ENCODE assay signal across 10 cellular contexts in the genomic region with DNA sequence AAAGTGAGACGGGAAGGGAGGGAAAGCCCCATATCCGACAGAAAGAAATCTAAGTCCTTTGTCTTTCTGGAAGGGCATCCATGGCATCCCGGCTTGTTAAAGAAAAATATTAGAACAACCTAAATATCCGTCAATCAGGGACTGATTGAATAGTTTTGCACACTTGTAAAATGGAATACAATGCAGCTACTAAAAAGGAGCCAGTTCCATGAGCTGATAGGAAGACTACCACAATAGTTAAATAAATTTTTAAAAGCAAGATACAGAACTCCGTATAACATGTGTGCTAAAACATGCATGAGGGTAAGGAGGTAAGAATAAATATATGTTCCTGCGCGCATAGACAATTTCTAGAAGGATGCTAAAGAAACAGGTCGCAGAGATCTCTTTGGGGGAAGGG. TPM values are rescaled to one million over a fixed set of nuclear protein-coding genes. Genes with fewer than 3 reads are reported as not detected.
DNase-seq lines count a peak whose midpoint lies in the region; ATAC-seq, FAIRE-seq and TF ChIP-seq lines count a peak whose summit lies in the region.
"Had no signal": no experiment of that assay in that cellular context is flagged by ENCODE, and none has a peak within 500 bp of the region (broad histone marks: within the 10 kb centered on the region; RNA-seq: fewer than 3 reads in every experiment).

No MANE protein-coding gene starts in this region.

- H3K27ac Mint-ChIP-seq in astrocyte (ENCODE audit: unreplicated experiment), result no peak overlapping the region
- peak overlapping the region in 1 of 6 donors; percentile 75 for H3K27ac Mint-ChIP-seq in naive B cell

- H3K27me3 Mint-ChIP-seq in astrocyte (ENCODE audit: low read depth, unreplicated experiment) (peaks cover 5% of the 10 kb centered on the region), naive B cell (peaks cover 25 to 38% (median 29%) of the 10 kb centered on the region in 3 donors)

- no peak for TF ChIP-seq POLR2A in A549 (IDR thresholded peaks at IDR 0.05; ENCODE audit: low read length)

- FAIRE-seq in A549 (lab: Jason Lieb, UNC) (no peak), astrocyte (lab: Jason Lieb, UNC) (no peak)
- FAIRE-seq: bronchial epithelial cell, islet of Langerhans had no signal

- ATAC-seq in A549 (no peak), naive B cell (ENCODE audit: low read depth in 2 of 2) (no peak)

- H3K4me3 Mint-ChIP-seq in astrocyte (ENCODE audit: unreplicated experiment) (peak overlapping the region; percentile 85), naive B cell (peak overlapping the region in 6 of 8 donors; percentile 77 to 97 (median 85))

- DNase-seq in A549 (ENCODE audit: low read depth in 1 of 2, low spot score in 1 of 2), result no peak
- no peak for DNase-seq in HL-60 (ENCODE audit: low read depth in 1 of 2, low spot score in 1 of 2)
- DNase-seq in astrocyte (ENCODE audit: low read depth), result no peak
- DNase-seq in naive B cell, result no peak
- no peak for DNase-seq in NCI-H524 (lab: John Stamatoyannopoulos, UW)
- no peak for DNase-seq in ecto neural progenitor cell (ENCODE audit: low spot score)
- no peak for DNase-seq in NCI-H510A (lab: John Stamatoyannopoulos, UW)
- no peak for DNase-seq in stimulated activated CD4-positive, alpha-beta T cell treated with anti-CD3 and anti-CD28 coated beads, Interleukin-15, amount 100 ng/mL, for 24 hours

- H3K27me3 ChIP-seq in HL-60 (ENCODE audit: insufficient read depth, poor library complexity, severe bottlenecking) (no peaks in the 10 kb centered on the region), astrocyte (ENCODE audit: insufficient read depth, low read length) (peaks cover 15% of the 10 kb centered on the region)

- POLR2A ChIA-PET in A549 (lab: Yijun Ruan, JAX), result interaction anchor here (1.0 to 1.7 kb wide), 3 partner anchors 9 to 82 kb away, joined by 3 to 7 read pairs (median 4); a partner anchor contains a TSS

- H3K27ac ChIP-seq in A549 (peak overlapping the region; percentile 77 to 86; a peak in 5 of 6 replicates), HL-60 (replicated peaks) (peak overlapping the region; percentile 73), astrocyte (ENCODE audit: low read depth, low read length) (no peak overlapping the region)

- no peaks in the 10 kb centered on the region; the same call in 1 of the 3 replicates for H3K9me3 ChIP-seq in A549
- H3K9me3 ChIP-seq in astrocyte (ENCODE audit: insufficient read depth, low read depth, low read length), result no peaks in the 10 kb centered on the region

- H2AFZ ChIP-seq in astrocyte (ENCODE audit: low read depth, low read length), result peak overlapping the region; percentile 88

- H3K9me3 Mint-ChIP-seq in astrocyte (ENCODE audit: unreplicated experiment) (no peaks in the 10 kb centered on the region), naive B cell (peaks cover 0 to 5% (median 2%) of the 10 kb centered on the region in 7 donors)

- H3K9ac ChIP-seq in astrocyte (ENCODE audit: low read length), result no peak overlapping the region

- CTCF ChIA-PET in A549 (lab: Yijun Ruan, JAX), result interaction anchor here (2.2 kb wide), 1 partner anchor 10 kb away, joined by 17 read pairs; no protein-coding TSS in a partner anchor

- no peaks in the 10 kb centered on the region for H3K79me2 ChIP-seq in astrocyte (ENCODE audit: insufficient read depth, low read length)

- H3K4me2 ChIP-seq in A549 (peak overlapping the region; percentile 76), astrocyte (ENCODE audit: low read length) (peak overlapping the region; percentile 87)

- TF ChIP-seq CTCF in A549 (IDR thresholded peaks at IDR 0.05) (no peak), HL-60 (IDR thresholded peaks at IDR 0.05; ENCODE audit: insufficient read depth, low read length) (no peak), astrocyte (IDR thresholded peaks at IDR 0.05; ENCODE audit: insufficient read depth, low read depth, low read length) (no peak)

- no peaks in the 10 kb centered on the region for H3K36me3 ChIP-seq in astrocyte (ENCODE audit: insufficient read depth, low read length)

- H3K4me3 ChIP-seq in A549 (peak overlapping the region; percentile 46), HL-60 (replicated peaks; ENCODE audit: insufficient read depth, low read length) (peak overlapping the region; percentile 40), astrocyte (ENCODE audit: insufficient read depth, low read depth, low read length) (peak overlapping the region; percentile 73)

- H4K20me1 ChIP-seq in astrocyte (ENCODE audit: insufficient read depth, low read length), result no peaks in the 10 kb centered on the region

- no peaks in the 10 kb centered on the region for H3K36me3 Mint-ChIP-seq in astrocyte (ENCODE audit: low read depth, unreplicated experiment)
- H3K36me3 Mint-ChIP-seq in naive B cell, result peaks cover 0 to 1% of the 10 kb centered on the region in 2 donors

- H3K4me1 Mint-ChIP-seq in astrocyte (ENCODE audit: low read depth, unreplicated experiment) (peaks cover 2% of the 10 kb centered on the region), naive B cell (peaks cover 5 to 15% (median 11%) of the 10 kb centered on the region in 3 donors)

- no peak for TF ChIP-seq RAD21 in A549 (conservative IDR thresholded peaks at IDR 0.05 in 1 of 2, IDR thresholded peaks at IDR 0.05 in 1 of 2)

- WGBS in A549 (ENCODE audit: missing lambda C conversion rate), result 66% methylated on average over 8 of the region's 8 CpGs

- H3K4me1 ChIP-seq in A549 (peaks cover 4% of the 10 kb centered on the region; the same call in 1 of the 3 replicates), astrocyte (ENCODE audit: insufficient read depth, low read length) (no peaks in the 10 kb centered on the region)

- no peak for TF ChIP-seq EP300 in A549 (IDR thresholded peaks at IDR 0.05)

TF ChIP-seq in A549, 52 proteins besides CTCF, POLR2A, EP300 and RAD21:
- TF ChIP-seq CBX8 (IDR thresholded peaks at IDR 0.05), result no peak
- no peak for TF ChIP-seq ZC3H11A (IDR thresholded peaks at IDR 0.05)
- no peak for TF ChIP-seq GATA3 (IDR thresholded peaks at IDR 0.05; ENCODE audit: borderline replicate concordance)
- no peak for TF ChIP-seq CHD4 (IDR thresholded peaks at IDR 0.05; ENCODE audit: borderline replicate concordance)
- no peak for TF ChIP-seq ZSCAN20 (CRISPR knock-in tag; IDR thresholded peaks at IDR 0.05)
- TF ChIP-seq HOXA7 (CRISPR knock-in tag; IDR thresholded peaks at IDR 0.05), result no peak
TF ChIP-seq in A549: peak in this region for 0.

RNA-seq across cellular contexts. Expression of a gene that starts 12.8 kb away (rescaled TPM):
- polyA plus RNA-seq in A549 (2011; rRNA removed) (17.1 and 31.0 TPM in 2 replicates), A549 (2017; fragmentation: RNase III; extraction: RNeasy Plus Mini Kit Qiagen cat#74134 plus additional on column Dnase treatment) (43.5 to 53.2 TPM (median 44.5 TPM) in 3 replicates), naive B cell (ENCODE audit: low read depth in 6 of 6) (1 to 10 TPM; 4.5 to 9.9 (median 6.2) TPM)
- 19.4 and 19.9 TPM in 2 replicates for polyA plus RNA-seq in A549 (2012; cell fraction: cytosol; rRNA removed)
- polyA plus RNA-seq in A549 (2012; cell fraction: nucleus; rRNA removed), result 12.7 and 13.2 TPM in 2 replicates
- 17.0 and 22.1 TPM in 2 replicates for polyA minus RNA-seq in A549 (2011; rRNA and poly(A)+ RNA removed)
- 23.1 and 30.7 TPM in 2 replicates for total RNA-seq in astrocyte

RNA-seq across cellular contexts. Expression of a gene that starts 56.7 kb away (rescaled TPM):
- polyA plus RNA-seq in A549 (2011; rRNA removed) (47.4 and 57.5 TPM in 2 replicates), A549 (2017; fragmentation: RNase III; extraction: RNeasy Plus Mini Kit Qiagen cat#74134 plus additional on column Dnase treatment) (39.7 to 43.2 TPM (median 41.2 TPM) in 3 replicates), naive B cell (ENCODE audit: low read depth in 6 of 6) (10 to 100 TPM; 19.8 to 38.6 (median 34.6) TPM)
- polyA plus RNA-seq in A549 (2012; cell fraction: cytosol; rRNA removed), result 18.3 and 21.6 TPM in 2 replicates
- polyA plus RNA-seq in A549 (2012; cell fraction: nucleus; rRNA removed), result 9.3 and 13.4 TPM in 2 replicates
- 35.6 and 40.5 TPM in 2 replicates for polyA minus RNA-seq in A549 (2011; rRNA and poly(A)+ RNA removed)
- total RNA-seq in astrocyte, result 96.5 and 105 TPM in 2 replicates
